In genomic region chr2:26980971-26981370, GRCh38 we compare ENCODE assay signal across 15 cellular contexts.
"Had no signal": no experiment of that assay in that cellular context is flagged by ENCODE, and none has a peak within 500 bp of the region (broad histone marks: within the 10 kb centered on the region; RNA-seq: fewer than 3 reads in every experiment).

No MANE protein-coding gene starts in this region.

- H3K36me3 ChIP-seq: pancreas, right atrium auricular region, stomach had no signal

- H3K9me3 Mint-ChIP-seq: mesothelial cell of epicardium, natural killer cell, neural crest cell had no signal

- H3K9me3 ChIP-seq: pancreas, right atrium auricular region, stomach had no signal

- H3K4me1 Mint-ChIP-seq: natural killer cell had no signal

- H3K27ac Mint-ChIP-seq: mesothelial cell of epicardium, natural killer cell had no signal

- H3K4me3 Mint-ChIP-seq: mesothelial cell of epicardium, natural killer cell, neural crest cell had no signal

- H3K27me3 ChIP-seq: foreskin keratinocyte, pancreas, right atrium auricular region, stomach had no signal

- DNase-seq: effector memory CD4-positive, alpha-beta T cell; foreskin keratinocyte; glutamatergic neuron; islet precursor cell; natural killer cell; nucleus accumbens; small intestine; stimulated activated CD4-positive, alpha-beta T cell treated with anti-CD3 and anti-CD28 coated beads, Interleukin-12 subunit alpha, Interleukin-12 subunit beta, amount 100 ng/mL, for 4 hours; stimulated activated naive CD4-positive, alpha-beta T cell; stomach; trophoblast cell had no signal

- H3K4me3 ChIP-seq: pancreas, right atrium auricular region, stomach had no signal

- H3K27ac ChIP-seq: foreskin keratinocyte, right atrium auricular region had no signal

- H3K4me1 ChIP-seq: foreskin keratinocyte had no signal

- H3K36me3 Mint-ChIP-seq: mesothelial cell of epicardium, natural killer cell had no signal

- ATAC-seq: foreskin keratinocyte, natural killer cell had no signal
